24 cellular contexts compared by ENCODE assay signal in genomic region chr19:35073941-35074340, GRCh38. TPM values are rescaled to one million over a fixed set of nuclear protein-coding genes. Genes with fewer than 3 reads are reported as not detected.
DNase-seq lines count a peak whose midpoint lies in the region; ATAC-seq, FAIRE-seq and TF ChIP-seq lines count a peak whose summit lies in the region.
"Had no signal": no experiment of that assay in that cellular context is flagged by ENCODE, and none has a peak within 500 bp of the region (broad histone marks: within the 10 kb centered on the region; RNA-seq: fewer than 3 reads in every experiment).

No MANE protein-coding gene starts in this region.

- H4K91ac ChIP-seq in H1 (replicated peaks; ENCODE audit: insufficient read length, low read length) = no peak overlapping the region

- H3K18ac ChIP-seq in H1 (ENCODE audit: extremely low read depth, low read length) = no peak overlapping the region

- H3K4ac ChIP-seq in H1 (replicated peaks; ENCODE audit: insufficient read length, low read depth, low read length) = no peak overlapping the region

- no peak overlapping the region for H3K14ac ChIP-seq in H1 (ENCODE audit: insufficient read length)

- no peak overlapping the region for H3K56ac ChIP-seq in H1 (replicated peaks; ENCODE audit: insufficient read length, low read depth, low read length)

- H3K9me2 ChIP-seq in MM.1S (replicated peaks; ENCODE audit: insufficient read depth, low read length) = no peaks in the 10 kb centered on the region

- no peak for DNase-seq in H1 (ENCODE audit: low read depth in 1 of 2, low spot score in 2 of 2)
- DNase-seq in sciatic nerve (ENCODE audit: low spot score) = no peak
- no peak for DNase-seq in NOMO-1 (lab: John Stamatoyannopoulos, UW; ENCODE audit: unreplicated experiment in 2 of 2)
- DNase-seq in MM.1S = no peak
- DNase-seq: ACHN; AML-193; C1 segment of cervical spinal cord; CD4-positive, CD25-positive, alpha-beta regulatory T cell; CD8-positive, alpha-beta memory T cell; COR-L47; DMS 273 treated with DMSO at 0.1 percent for 48 hours; DMS53; DND-41; EL; GM23248; HCEC 1CT had no signal

- 0 out of 2 replicates have a peak overlapping the region, but pooled peaks have one; percentile 72 for H2BK20ac ChIP-seq in H1 (ENCODE audit: low read length)

- no peak for TF ChIP-seq EP300 in H1 (IDR thresholded peaks at IDR 0.05; ENCODE audit: borderline replicate concordance in 1 of 2, low read depth in 2 of 2, low read length in 2 of 2)

- POLR2A ChIA-PET in H1 (lab: Charles Lee; ENCODE audit: partially characterized antibody) = interaction anchor here (0.9 kb wide), 2 partner anchors 12 to 190 kb away, joined by 3 read pairs; no protein-coding TSS in a partner anchor

- H3K4me1 ChIP-seq in BLaER1 treated with 17β-estradiol and CSF1 and Interleukin-3, amounts not matched to agents 10 nM and 100 nM = peaks cover 0 to 77% (median 52%) of the 10 kb centered on the region in 10 experiments; a peak in 18 of 20 replicates
- H3K4me1 ChIP-seq in H1 (replicated peaks in 1 of 4; ENCODE audit: control insufficient read depth in 3 of 4, insufficient read depth in 4 of 4, low read length in 3 of 4) (peaks cover 0 to 7% (median 7%) of the 10 kb centered on the region in 4 experiments; a peak in 4 of 7 replicates), MM.1S (ENCODE audit: low read length) (no peaks in the 10 kb centered on the region)

- H3K23me2 ChIP-seq in H1 (ENCODE audit: low read depth, low read length) = no peaks in the 10 kb centered on the region; the same call in 1 of the 2 replicates

- H3K27me3 ChIP-seq in BLaER1 treated with 17β-estradiol and CSF1 and Interleukin-3, amounts not matched to agents 10 nM and 100 nM = peaks cover 0 to 43% (median 0%) of the 10 kb centered on the region in 11 experiments; a peak in 8 of 22 replicates
- H3K27me3 ChIP-seq in H1 (replicated peaks in 1 of 4; ENCODE audit: control insufficient read depth in 3 of 4, extremely low read depth in 1 of 4, insufficient read depth in 3 of 4, low read length in 3 of 4) = no peaks in the 10 kb centered on the region; a peak in 2 of 7 replicates
- peaks cover 90% of the 10 kb centered on the region for H3K27me3 ChIP-seq in MM.1S (replicated peaks; ENCODE audit: insufficient read depth, low read length)

- peak overlapping the region in 9 of 11 experiments; percentile 34 to 98 (median 87); a peak in 17 of 22 replicates for H3K4me2 ChIP-seq in BLaER1 treated with 17β-estradiol and CSF1 and Interleukin-3, amounts not matched to agents 10 nM and 100 nM
- H3K4me2 ChIP-seq in H1 (ENCODE audit: insufficient read depth in 1 of 2, low read depth in 2 of 2, low read length in 2 of 2) = no peak overlapping the region
- no peak overlapping the region for H3K4me2 ChIP-seq in MM.1S (ENCODE audit: low read depth, low read length)

- peak overlapping the region in 1 of 11 experiments; percentile 1; a peak in 1 of 22 replicates for H3K27ac ChIP-seq in BLaER1 treated with 17β-estradiol and CSF1 and Interleukin-3, amounts not matched to agents 10 nM and 100 nM
- no peak overlapping the region for H3K27ac ChIP-seq in H1 (ENCODE audit: low read depth, low read length)
- no peak overlapping the region for H3K27ac ChIP-seq in MM.1S (ENCODE audit: low read length)
- H3K27ac ChIP-seq: GM23248, HL-60 had no signal

- FAIRE-seq in H1 (lab: Jason Lieb, UNC) = no peak
- FAIRE-seq: A204.1, GM12878, H54 had no signal

- no peak for TF ChIP-seq RAD21 in H1 (IDR thresholded peaks at IDR 0.05 in 1 of 2, conservative IDR thresholded peaks at IDR 0.05 in 1 of 2; ENCODE audit: low read depth in 2 of 2, low read length in 2 of 2)

- peak overlapping the region; percentile 68; the same call in 1 of the 2 replicates for H2BK12ac ChIP-seq in H1 (ENCODE audit: low read depth, low read length)

- no peak overlapping the region for H2BK15ac ChIP-seq in H1 (ENCODE audit: low read length)

- H2BK5ac ChIP-seq in H1 (ENCODE audit: low read depth, low read length) = no peak overlapping the region; the same call in 1 of the 2 replicates

- H2AFZ ChIP-seq in H1 (ENCODE audit: low read length) (no peak overlapping the region), MM.1S (ENCODE audit: low read length) (no peak overlapping the region)
- H2AFZ ChIP-seq: GM23248 had no signal

- peak overlapping the region in 3 of 11 experiments; percentile 3 to 31 (median 8); a peak in 5 of 22 replicates for H3K9ac ChIP-seq in BLaER1 treated with 17β-estradiol and CSF1 and Interleukin-3, amounts not matched to agents 10 nM and 100 nM
- H3K9ac ChIP-seq in H1 (replicated peaks in 1 of 4; ENCODE audit: extremely low read depth in 1 of 4, low read depth in 3 of 4, low read length in 3 of 4) (no peak overlapping the region), MM.1S (ENCODE audit: low read length) (no peak overlapping the region)
- H3K9ac ChIP-seq: GM23248 had no signal

- H3K23ac ChIP-seq in H1 (ENCODE audit: insufficient read length) = no peak overlapping the region

- TF ChIP-seq CTCF in H1 (IDR thresholded peaks at IDR 0.05; ENCODE audit: control extremely low read depth in 1 of 3, insufficient read depth in 1 of 3, low read depth in 1 of 3, low read length in 3 of 3) (no peak), MM.1S (IDR thresholded peaks at IDR 0.05; ENCODE audit: low read length) (no peak)

- ATAC-seq in sciatic nerve (peak; percentile 10), GM18520 (IDR thresholded peaks at IDR 0.05; ENCODE audit: unreplicated experiment) (no peak)
- ATAC-seq: GM12878 had no signal

- intact Hi-C loops in sciatic nerve (cut with DNase I) = no loop called here

- H4K20me1 ChIP-seq in BLaER1 treated with 17β-estradiol and CSF1 and Interleukin-3, amounts not matched to agents 10 nM and 100 nM = no peaks in the 10 kb centered on the region
- H4K20me1 ChIP-seq in H1 (replicated peaks in 1 of 2; ENCODE audit: control insufficient read depth in 1 of 2, insufficient read depth in 2 of 2, low read length in 2 of 2) (no peaks in the 10 kb centered on the region), MM.1S (ENCODE audit: insufficient read depth, low read length) (no peaks in the 10 kb centered on the region)

- H2AK5ac ChIP-seq in H1 (ENCODE audit: low read depth, low read length) = no peak overlapping the region

- peaks cover 5 to 10% (median 8%) of the 10 kb centered on the region in 11 experiments; a peak in 20 of 22 replicates for H3K9me3 ChIP-seq in BLaER1 treated with 17β-estradiol and CSF1 and Interleukin-3, amounts not matched to agents 10 nM and 100 nM (replicated peaks in 1 of 11)
- peaks cover 3 to 4% of the 10 kb centered on the region in 2 experiments; a peak in 3 of 4 replicates for H3K9me3 ChIP-seq in H1 (ENCODE audit: insufficient read depth in 2 of 2, low read depth in 1 of 2, low read length in 1 of 2)
- H3K9me3 ChIP-seq in MM.1S (replicated peaks; ENCODE audit: insufficient read depth, low read length) = no peaks in the 10 kb centered on the region

- H3F3A ChIP-seq in MM.1S (ENCODE audit: insufficient read depth, low read length) = no peaks in the 10 kb centered on the region

- CTCF ChIA-PET in H1 (lab: Charles Lee; ENCODE audit: partially characterized antibody) = interaction anchor here (0.6 to 1.9 kb wide), 5 partner anchors 9 to 170 kb away, joined by 3 to 7 read pairs (median 6); partner anchors contain the start of gene LGI4

- H4K5ac ChIP-seq in H1 (ENCODE audit: insufficient read length, low read depth, low read length) = no peak overlapping the region

- no peaks in the 10 kb centered on the region for H3K79me1 ChIP-seq in H1 (ENCODE audit: low read depth, low read length)

- no peaks in the 10 kb centered on the region for H3K36me3 ChIP-seq in BLaER1 treated with 17β-estradiol and CSF1 and Interleukin-3, amounts not matched to agents 10 nM and 100 nM
- H3K36me3 ChIP-seq in H1 (ENCODE audit: control insufficient read depth in 2 of 4, insufficient read depth in 4 of 4, low read length in 3 of 4) = no peaks in the 10 kb centered on the region
- H3K36me3 ChIP-seq in MM.1S (replicated peaks; ENCODE audit: insufficient read depth, low read length) = no peaks in the 10 kb centered on the region

- no peak overlapping the region for H2BK120ac ChIP-seq in H1 (replicated peaks; ENCODE audit: low read depth, low read length)

- TF ChIP-seq POLR2A in H1 (IDR thresholded peaks at IDR 0.05; ENCODE audit: control extremely low read depth in 1 of 2, low read depth in 2 of 2, low read length in 2 of 2) = no peak

- WGBS in H1 (ENCODE audit: extremely low coverage in 1 of 2, insufficient coverage in 1 of 2, insufficient read length in 1 of 2, insufficient replicate concordance in 2 of 2, low coverage in 1 of 2, low lambda C conversion rate in 2 of 2, missing lambda C conversion rate in 1 of 2), 2 experiments = 95% methylated on average over 6 of the region's 8 CpGs; no CpG with 5 or more reads in 1 of the 2 experiments

- no peaks in the 10 kb centered on the region for H3K79me2 ChIP-seq in H1 (ENCODE audit: control insufficient read depth in 1 of 2, insufficient read depth in 2 of 2, low read length in 2 of 2)
- no peaks in the 10 kb centered on the region for H3K79me2 ChIP-seq in MM.1S (ENCODE audit: low read length)

- peak overlapping the region in 1 of 10 experiments; percentile 20; a peak in 1 of 20 replicates for H3K4me3 ChIP-seq in BLaER1 treated with 17β-estradiol and CSF1 and Interleukin-3, amounts not matched to agents 10 nM and 100 nM
- H3K4me3 ChIP-seq in H1 (ENCODE audit: extremely low read depth in 1 of 4, insufficient read depth in 2 of 4, low read depth in 3 of 4, low read length in 4 of 4) (no peak overlapping the region), MM.1S (ENCODE audit: low read length) (no peak overlapping the region)
- H3K4me3 ChIP-seq: GM12878, GM23248 had no signal

- H4K8ac ChIP-seq in H1 (ENCODE audit: extremely low read depth, insufficient read depth, low read length) = 0 out of 2 replicates have a peak overlapping the region, but pooled peaks have one; percentile 14

RNA-seq across cellular contexts. Expression of gene HPN, which starts 32.4 kb away (rescaled TPM):
- 12.3 and 14.7 TPM in 2 replicates for total RNA-seq in H1 (2021; fragmentation: NEBNext Ultra II Directional; extraction: Animal tissue kit (Norgen Biotek cat#: 25700))
- polyA plus RNA-seq in H1 (2011; rRNA removed) = 33.7 and 49.9 TPM in 2 replicates
- polyA plus RNA-seq in H1 (2011; cell fraction: cytosol; rRNA removed) = 32.0 TPM
- 86.2 TPM for polyA plus RNA-seq in H1 (2011; cell fraction: nucleus; rRNA removed)
- polyA plus RNA-seq in H1 (2012, experiment 1 of 2) = 8.3 to 24.9 TPM (median 19.7 TPM) in 4 replicates
- 19.5 TPM for polyA plus RNA-seq in H1 (2012, experiment 2 of 2)
- polyA plus RNA-seq in H1 (2013, experiment 1 of 2) = 14.3 TPM
- polyA plus RNA-seq in H1 (2013, experiment 2 of 2) = 13.3 TPM
- polyA minus RNA-seq in H1 (2011; rRNA and poly(A)+ RNA removed) = 6.3 and 7.6 TPM in 2 replicates
- polyA minus RNA-seq in H1 (2011; cell fraction: cytosol; rRNA and poly(A)+ RNA removed) = 16.4 TPM
- 19.0 TPM for polyA minus RNA-seq in H1 (2011; cell fraction: nucleus; rRNA and poly(A)+ RNA removed)
- total RNA-seq in sciatic nerve = 1.1 TPM
- total RNA-seq: CD4-positive, CD25-positive, alpha-beta regulatory T cell; CD8-positive, alpha-beta memory T cell; G401; GM23248; HT1080 had no signal
- polyA plus RNA-seq: GM23248 had no signal

RNA-seq across cellular contexts. Expression of gene FXYD3, which starts 41.7 kb away (rescaled TPM):
- 0.86 TPM in 1 of 2 replicates, not detected in the other for total RNA-seq in H1 (2021; fragmentation: NEBNext Ultra II Directional; extraction: Animal tissue kit (Norgen Biotek cat#: 25700))
- 0.09 and 0.33 TPM in 2 replicates for polyA plus RNA-seq in H1 (2011; rRNA removed)
- 0.22 TPM for polyA plus RNA-seq in H1 (2011; cell fraction: cytosol; rRNA removed)
- 0.66 TPM for polyA plus RNA-seq in H1 (2011; cell fraction: nucleus; rRNA removed)
- 0.41 to 0.76 TPM (median 0.57 TPM) in 3 of 4 replicates, not detected in the other for polyA plus RNA-seq in H1 (2012, experiment 1 of 2)
- not detected for polyA plus RNA-seq in H1 (2012, experiment 2 of 2)
- 0.10 TPM for polyA plus RNA-seq in H1 (2013, experiment 1 of 2)
- polyA plus RNA-seq in H1 (2013, experiment 2 of 2) = 0.37 TPM
- 1.5 TPM in 1 of 2 replicates, not detected in the other for polyA minus RNA-seq in H1 (2011; rRNA and poly(A)+ RNA removed)
- not detected for polyA minus RNA-seq in H1 (2011; cell fraction: cytosol; rRNA and poly(A)+ RNA removed)
- polyA minus RNA-seq in H1 (2011; cell fraction: nucleus; rRNA and poly(A)+ RNA removed) = not detected
- total RNA-seq in sciatic nerve = 24.1 TPM
- total RNA-seq: CD4-positive, CD25-positive, alpha-beta regulatory T cell; CD8-positive, alpha-beta memory T cell; G401; GM23248; HT1080 had no signal
- polyA plus RNA-seq: CD4-positive, CD25-positive, alpha-beta regulatory T cell; CD8-positive, alpha-beta memory T cell; GM23248 had no signal

RNA-seq across cellular contexts. Expression of gene SCN1B, which starts 43.7 kb away (rescaled TPM):
- total RNA-seq in H1 (2021; fragmentation: NEBNext Ultra II Directional; extraction: Animal tissue kit (Norgen Biotek cat#: 25700)) = 3.3 and 3.5 TPM in 2 replicates
- 3.1 and 4.1 TPM in 2 replicates for polyA plus RNA-seq in H1 (2011; rRNA removed)
- 3.9 TPM for polyA plus RNA-seq in H1 (2011; cell fraction: cytosol; rRNA removed)
- 8.6 TPM for polyA plus RNA-seq in H1 (2011; cell fraction: nucleus; rRNA removed)
- polyA plus RNA-seq in H1 (2012, experiment 1 of 2) = 2.8 to 4.5 TPM (median 3.7 TPM) in 4 replicates
- 2.3 TPM for polyA plus RNA-seq in H1 (2012, experiment 2 of 2)
- 1.9 TPM for polyA plus RNA-seq in H1 (2013, experiment 1 of 2)
- polyA plus RNA-seq in H1 (2013, experiment 2 of 2) = 1.7 TPM
- 1.5 and 4.7 TPM in 2 replicates for polyA minus RNA-seq in H1 (2011; rRNA and poly(A)+ RNA removed)
- polyA minus RNA-seq in H1 (2011; cell fraction: cytosol; rRNA and poly(A)+ RNA removed) = 3.4 TPM
- 3.0 TPM for polyA minus RNA-seq in H1 (2011; cell fraction: nucleus; rRNA and poly(A)+ RNA removed)
- 13.8 TPM for total RNA-seq in sciatic nerve

Comparison
In these comparisons a context has a peak if more than half of its experiments do, and no peak if none do; other contexts are left out.
1. H3K4me2 ChIP-seq: peak in BLaER1 treated with 17β-estradiol and CSF1 and Interleukin-3, amounts not matched to agents 10 nM and 100 nM (9 of 11); none in H1 (0 of 2) and MM.1S (single experiment).
2. RNA of gene FXYD3, which starts 41.7 kb away (total RNA-seq): 24.1 TPM in sciatic nerve (single experiment); 0.86 TPM in H1; every median in the first group is over 10 times any median in the second.